Comparison of ENCODE assay signal across 8 cellular contexts in the genomic region with DNA sequence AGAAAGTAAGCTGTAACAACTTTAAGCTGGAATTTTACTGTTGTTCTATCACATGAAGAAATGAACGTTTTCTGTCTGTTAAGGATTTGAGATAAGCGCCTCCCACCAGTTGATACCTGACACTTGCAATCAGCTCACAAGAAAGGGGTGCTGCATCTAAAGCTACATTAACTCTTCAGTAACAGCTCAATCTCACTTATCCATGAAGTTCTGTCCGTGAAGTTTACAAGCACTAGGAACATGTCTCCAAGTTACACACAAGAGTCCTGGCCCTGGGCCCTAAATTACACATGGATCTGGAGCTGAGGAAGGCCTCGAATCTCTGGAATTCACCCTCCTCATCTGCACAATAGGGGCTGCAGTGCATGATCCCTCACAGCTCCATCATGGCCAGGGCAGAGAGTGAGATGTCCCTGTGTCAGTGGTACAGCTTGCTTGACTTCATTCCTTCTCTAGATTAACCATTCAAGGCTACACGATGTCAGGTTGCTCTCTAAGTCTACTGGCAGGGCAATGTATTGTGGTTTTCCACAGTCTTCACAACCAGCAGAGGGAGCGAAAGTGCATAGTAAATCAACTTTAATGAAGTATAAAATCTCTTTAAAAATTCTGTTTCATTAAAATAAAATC.
DNase-seq lines count a peak whose midpoint lies in the region; ATAC-seq, FAIRE-seq and TF ChIP-seq lines count a peak whose summit lies in the region.

No MANE protein-coding gene starts in this region.

- 33% methylated on average over 6 of the region's 6 CpGs for WGBS in right cardiac atrium

- no peak overlapping the region for H3K4me3 ChIP-seq in right cardiac atrium (ENCODE audit: low read length)

- ATAC-seq in Right ventricle myocardium superior (ENCODE audit: poor library complexity): peak; percentile 67
- ATAC-seq in SK-N-SH treated with all-trans-retinoic acid at 6 μM for 48 hours: peak; percentile 94
- peak; percentile 40 to 62 for ATAC-seq in right cardiac atrium
- no peak for ATAC-seq in HG03108 (IDR thresholded peaks at IDR 0.05; ENCODE audit: unreplicated experiment)

- intact Hi-C loops in Right ventricle myocardium superior (cut with DNase I): no loop called here
- intact Hi-C loops in cardiac septum (cut with DNase I): no loop called here
- intact Hi-C loops in right cardiac atrium (cut with DNase I): no loop called here

- DNase-seq in Right ventricle myocardium superior (no peak), cardiac septum (ENCODE audit: low spot score) (no peak), right cardiac atrium (peak; percentile 21 to 55 (median 35)), hypothalamus (lab: John Stamatoyannopoulos, UW) (no peak), frontal cortex (ENCODE audit: low spot score in 2 of 2) (no peak)
- DNase-seq in activated CD4-positive, alpha-beta T cell treated with anti-CD3 and anti-CD28 coated beads, Interleukin-2, amount 50 U/mL, for 1 hour: no peak

- peak overlapping the region; percentile 10 for H3K27ac ChIP-seq in right cardiac atrium (ENCODE audit: low read length)

- peaks cover 5% of the 10 kb centered on the region for H3K4me1 ChIP-seq in right cardiac atrium (ENCODE audit: control insufficient read depth, insufficient read depth, low read length)

- no peaks in the 10 kb centered on the region for H3K9me3 ChIP-seq in right cardiac atrium (ENCODE audit: control insufficient read depth, low read length)

- FAIRE-seq in frontal cortex (lab: Jason Lieb, UNC): no peak

- H3K27me3 ChIP-seq in right cardiac atrium (ENCODE audit: control insufficient read depth, insufficient read depth): no peaks in the 10 kb centered on the region

TF ChIP-seq in SK-N-SH treated with all-trans-retinoic acid at 6 μM for 48 hours, 23 proteins besides CTCF, POLR2A, EP300 and RAD21:
- TF ChIP-seq, protein P1, sequence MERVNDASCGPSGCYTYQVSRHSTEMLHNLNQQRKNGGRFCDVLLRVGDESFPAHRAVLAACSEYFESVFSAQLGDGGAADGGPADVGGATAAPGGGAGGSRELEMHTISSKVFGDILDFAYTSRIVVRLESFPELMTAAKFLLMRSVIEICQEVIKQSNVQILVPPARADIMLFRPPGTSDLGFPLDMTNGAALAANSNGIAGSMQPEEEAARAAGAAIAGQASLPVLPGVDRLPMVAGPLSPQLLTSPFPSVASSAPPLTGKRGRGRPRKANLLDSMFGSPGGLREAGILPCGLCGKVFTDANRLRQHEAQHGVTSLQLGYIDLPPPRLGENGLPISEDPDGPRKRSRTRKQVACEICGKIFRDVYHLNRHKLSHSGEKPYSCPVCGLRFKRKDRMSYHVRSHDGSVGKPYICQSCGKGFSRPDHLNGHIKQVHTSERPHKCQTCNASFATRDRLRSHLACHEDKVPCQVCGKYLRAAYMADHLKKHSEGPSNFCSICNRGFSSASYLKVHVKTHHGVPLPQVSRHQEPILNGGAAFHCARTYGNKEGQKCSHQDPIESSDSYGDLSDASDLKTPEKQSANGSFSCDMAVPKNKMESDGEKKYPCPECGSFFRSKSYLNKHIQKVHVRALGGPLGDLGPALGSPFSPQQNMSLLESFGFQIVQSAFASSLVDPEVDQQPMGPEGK (CRISPR knock-in tag; IDR thresholded peaks at IDR 0.05; ENCODE audit: borderline replicate concordance): no peak
- TF ChIP-seq GLIS3 (CRISPR knock-in tag; IDR thresholded peaks at IDR 0.05): no peak
- no peak for TF ChIP-seq PPARA (CRISPR knock-in tag; IDR thresholded peaks at IDR 0.05; ENCODE audit: borderline replicate concordance)
- TF ChIP-seq RARB (CRISPR knock-in tag; IDR thresholded peaks at IDR 0.05): no peak
- no peak for TF ChIP-seq ZFP30 (CRISPR knock-in tag; IDR thresholded peaks at IDR 0.05)
- TF ChIP-seq ESRRG (CRISPR knock-in tag; IDR thresholded peaks at IDR 0.05): no peak
- no peak for TF ChIP-seq ZC3H10 (CRISPR knock-in tag; IDR thresholded peaks at IDR 0.05)
- no peak for TF ChIP-seq CSDC2 (CRISPR knock-in tag; IDR thresholded peaks at IDR 0.05)
- no peak for TF ChIP-seq ARNTL (CRISPR knock-in tag; IDR thresholded peaks at IDR 0.05; ENCODE audit: borderline replicate concordance, low read depth)
- no peak for TF ChIP-seq SNAI2 (CRISPR knock-in tag; IDR thresholded peaks at IDR 0.05)
- TF ChIP-seq, protein P2, sequence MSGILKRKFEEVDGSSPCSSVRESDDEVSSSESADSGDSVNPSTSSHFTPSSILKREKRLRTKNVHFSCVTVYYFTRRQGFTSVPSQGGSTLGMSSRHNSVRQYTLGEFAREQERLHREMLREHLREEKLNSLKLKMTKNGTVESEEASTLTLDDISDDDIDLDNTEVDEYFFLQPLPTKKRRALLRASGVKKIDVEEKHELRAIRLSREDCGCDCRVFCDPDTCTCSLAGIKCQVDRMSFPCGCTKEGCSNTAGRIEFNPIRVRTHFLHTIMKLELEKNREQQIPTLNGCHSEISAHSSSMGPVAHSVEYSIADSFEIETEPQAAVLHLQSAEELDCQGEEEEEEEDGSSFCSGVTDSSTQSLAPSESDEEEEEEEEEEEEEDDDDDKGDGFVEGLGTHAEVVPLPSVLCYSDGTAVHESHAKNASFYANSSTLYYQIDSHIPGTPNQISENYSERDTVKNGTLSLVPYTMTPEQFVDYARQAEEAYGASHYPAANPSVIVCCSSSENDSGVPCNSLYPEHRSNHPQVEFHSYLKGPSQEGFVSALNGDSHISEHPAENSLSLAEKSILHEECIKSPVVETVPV (CRISPR knock-in tag; IDR thresholded peaks at IDR 0.05): no peak
- no peak for TF ChIP-seq BACH2 (CRISPR knock-in tag; IDR thresholded peaks at IDR 0.05; ENCODE audit: borderline replicate concordance)
- TF ChIP-seq ZNF565 (CRISPR knock-in tag; conservative IDR thresholded peaks at IDR 0.05; ENCODE audit: low read depth): no peak
- TF ChIP-seq TCF4 (CRISPR knock-in tag; IDR thresholded peaks at IDR 0.05; ENCODE audit: borderline replicate concordance): no peak
- TF ChIP-seq, protein P3, sequence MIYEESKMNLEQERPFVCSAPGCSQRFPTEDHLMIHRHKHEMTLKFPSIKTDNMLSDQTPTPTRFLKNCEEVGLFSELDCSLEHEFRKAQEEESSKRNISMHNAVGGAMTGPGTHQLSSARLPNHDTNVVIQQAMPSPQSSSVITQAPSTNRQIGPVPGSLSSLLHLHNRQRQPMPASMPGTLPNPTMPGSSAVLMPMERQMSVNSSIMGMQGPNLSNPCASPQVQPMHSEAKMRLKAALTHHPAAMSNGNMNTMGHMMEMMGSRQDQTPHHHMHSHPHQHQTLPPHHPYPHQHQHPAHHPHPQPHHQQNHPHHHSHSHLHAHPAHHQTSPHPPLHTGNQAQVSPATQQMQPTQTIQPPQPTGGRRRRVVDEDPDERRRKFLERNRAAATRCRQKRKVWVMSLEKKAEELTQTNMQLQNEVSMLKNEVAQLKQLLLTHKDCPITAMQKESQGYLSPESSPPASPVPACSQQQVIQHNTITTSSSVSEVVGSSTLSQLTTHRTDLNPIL (CRISPR knock-in tag; IDR thresholded peaks at IDR 0.05; ENCODE audit: low read depth): no peak
- no peak for TF ChIP-seq ISL1 (CRISPR knock-in tag; IDR thresholded peaks at IDR 0.05)
- TF ChIP-seq, protein P4, sequence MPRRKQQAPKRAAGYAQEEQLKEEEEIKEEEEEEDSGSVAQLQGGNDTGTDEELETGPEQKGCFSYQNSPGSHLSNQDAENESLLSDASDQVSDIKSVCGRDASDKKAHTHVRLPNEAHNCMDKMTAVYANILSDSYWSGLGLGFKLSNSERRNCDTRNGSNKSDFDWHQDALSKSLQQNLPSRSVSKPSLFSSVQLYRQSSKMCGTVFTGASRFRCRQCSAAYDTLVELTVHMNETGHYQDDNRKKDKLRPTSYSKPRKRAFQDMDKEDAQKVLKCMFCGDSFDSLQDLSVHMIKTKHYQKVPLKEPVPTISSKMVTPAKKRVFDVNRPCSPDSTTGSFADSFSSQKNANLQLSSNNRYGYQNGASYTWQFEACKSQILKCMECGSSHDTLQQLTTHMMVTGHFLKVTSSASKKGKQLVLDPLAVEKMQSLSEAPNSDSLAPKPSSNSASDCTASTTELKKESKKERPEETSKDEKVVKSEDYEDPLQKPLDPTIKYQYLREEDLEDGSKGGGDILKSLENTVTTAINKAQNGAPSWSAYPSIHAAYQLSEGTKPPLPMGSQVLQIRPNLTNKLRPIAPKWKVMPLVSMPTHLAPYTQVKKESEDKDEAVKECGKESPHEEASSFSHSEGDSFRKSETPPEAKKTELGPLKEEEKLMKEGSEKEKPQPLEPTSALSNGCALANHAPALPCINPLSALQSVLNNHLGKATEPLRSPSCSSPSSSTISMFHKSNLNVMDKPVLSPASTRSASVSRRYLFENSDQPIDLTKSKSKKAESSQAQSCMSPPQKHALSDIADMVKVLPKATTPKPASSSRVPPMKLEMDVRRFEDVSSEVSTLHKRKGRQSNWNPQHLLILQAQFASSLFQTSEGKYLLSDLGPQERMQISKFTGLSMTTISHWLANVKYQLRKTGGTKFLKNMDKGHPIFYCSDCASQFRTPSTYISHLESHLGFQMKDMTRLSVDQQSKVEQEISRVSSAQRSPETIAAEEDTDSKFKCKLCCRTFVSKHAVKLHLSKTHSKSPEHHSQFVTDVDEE (CRISPR knock-in tag; IDR thresholded peaks at IDR 0.05): no peak
- TF ChIP-seq OSR1 (CRISPR knock-in tag; IDR thresholded peaks at IDR 0.05): no peak
- TF ChIP-seq ZNF8 (CRISPR knock-in tag; IDR thresholded peaks at IDR 0.05): no peak

Comparison
In these comparisons a context has a peak if more than half of its experiments do, and no peak if none do; other contexts are left out.
1. DNase-seq: peak in right cardiac atrium (3 of 3); none in Right ventricle myocardium superior (single experiment), cardiac septum (single experiment), hypothalamus (0 of 51), activated CD4-positive, alpha-beta T cell treated with anti-CD3 and anti-CD28 coated beads, Interleukin-2, amount 50 U/mL, for 1 hour (single experiment) and frontal cortex (0 of 2).